13 cellular contexts compared by ENCODE assay signal in the genomic region with DNA sequence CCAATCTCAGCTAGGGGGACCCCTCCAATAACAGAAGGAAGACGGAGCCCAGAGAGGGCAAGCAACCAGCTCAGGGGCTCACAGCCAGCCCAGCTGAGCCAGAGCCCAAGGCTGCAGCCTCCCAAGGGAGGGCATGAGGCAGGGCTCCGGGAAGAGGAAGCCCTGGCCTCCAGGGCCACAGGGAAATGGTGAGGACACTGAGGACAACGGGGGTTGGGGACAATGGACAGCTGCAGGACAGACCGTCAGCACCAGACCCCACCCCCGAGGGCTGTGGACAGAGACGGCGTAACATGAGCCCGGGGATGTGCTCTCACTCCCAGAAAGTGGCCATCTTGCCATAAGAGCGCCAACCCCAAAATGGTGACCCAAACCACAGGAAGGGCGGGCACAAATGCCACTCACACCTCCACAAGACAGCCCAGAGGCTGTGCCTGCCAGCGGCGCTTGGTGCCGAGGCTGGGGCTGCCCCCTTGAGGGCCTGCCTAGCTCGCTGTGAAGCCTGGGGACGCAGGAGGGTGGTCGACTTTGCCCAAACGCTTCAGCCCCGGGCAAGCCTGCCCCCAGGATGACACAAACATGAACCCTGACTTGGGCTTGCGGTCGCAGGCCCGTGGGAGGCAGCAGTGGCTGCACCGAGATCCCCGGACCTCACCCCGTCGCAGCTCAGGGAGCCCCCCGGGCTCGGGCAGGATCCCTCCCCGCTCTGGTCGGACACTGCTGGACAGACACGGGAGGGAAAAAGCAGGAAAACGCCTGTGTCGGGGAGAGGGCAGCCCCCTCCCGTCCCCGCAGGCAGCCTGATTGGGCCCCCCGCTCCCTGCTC. TPM values are rescaled to one million over a fixed set of nuclear protein-coding genes. Genes with fewer than 3 reads are reported as not detected.
DNase-seq lines count a peak whose midpoint lies in the region; ATAC-seq and TF ChIP-seq lines count a peak whose summit lies in the region.
"Had no signal": no experiment of that assay in that cellular context is flagged by ENCODE, and none has a peak within 500 bp of the region (broad histone marks: within the 10 kb centered on the region; RNA-seq: fewer than 3 reads in every experiment).

No MANE protein-coding gene starts in this region.

- TF ChIP-seq CTCF in left ventricle myocardium inferior (IDR thresholded peaks at IDR 0.05; ENCODE audit: borderline replicate concordance) = no peak
- no peak for TF ChIP-seq CTCF in coronary artery (IDR thresholded peaks at IDR 0.05)
- no peak for TF ChIP-seq CTCF in vagina (IDR thresholded peaks at IDR 0.05)

- H3K36me3 ChIP-seq in left ventricle myocardium inferior (no peaks in the 10 kb centered on the region), vagina (no peaks in the 10 kb centered on the region)
- H3K36me3 ChIP-seq: ascending aorta had no signal

- ATAC-seq in esophagus mucosa = no peak

- intact Hi-C loops in left ventricle myocardium inferior (cut with micrococcal nuclease) = no loop called here
- intact Hi-C loops in cardiac septum (cut with DNase I) = no loop called here
- intact Hi-C loops in vagina (cut with DNase I) = no loop called here

- DNase-seq in left ventricle myocardium inferior (no peak), cardiac septum (ENCODE audit: low spot score) (no peak), coronary artery (ENCODE audit: low spot score) (no peak), myocyte (ENCODE audit: low read depth) (peak; percentile 46), vagina (ENCODE audit: extremely low spot score in 2 of 2) (no peak), UCSD-AML1 (lab: John Stamatoyannopoulos, UW; ENCODE audit: unreplicated experiment) (no peak), activated gamma-delta T cell (lab: John Stamatoyannopoulos, UW) (no peak)
- DNase-seq: AML-193, NCI-H446 had no signal

- TF ChIP-seq POLR2A in vagina (IDR thresholded peaks at IDR 0.05) = no peak

- no peaks in the 10 kb centered on the region for H3K9me3 ChIP-seq in left ventricle myocardium inferior (replicated peaks)
- no peaks in the 10 kb centered on the region for H3K9me3 ChIP-seq in vagina
- H3K9me3 ChIP-seq: ascending aorta had no signal

- H3K27me3 ChIP-seq in left ventricle myocardium inferior (ENCODE audit: low read depth) (peaks cover 39% of the 10 kb centered on the region), vagina (no peaks in the 10 kb centered on the region)

- H3K4me3 ChIP-seq in left ventricle myocardium inferior = peak overlapping the region; percentile 54
- H3K4me3 ChIP-seq in coronary artery = peak overlapping the region; percentile 57
- peak overlapping the region; percentile 10 to 21 for H3K4me3 ChIP-seq in vagina
- H3K4me3 ChIP-seq: SK-N-MC had no signal

- no peak overlapping the region for H3K27ac ChIP-seq in left ventricle myocardium inferior (replicated peaks)
- H3K27ac ChIP-seq in coronary artery = no peak overlapping the region
- no peak overlapping the region for H3K27ac ChIP-seq in vagina
- H3K27ac ChIP-seq: ascending aorta, KMS-11, SK-N-MC had no signal

- H3K4me1 ChIP-seq in left ventricle myocardium inferior (peaks cover 15% of the 10 kb centered on the region), vagina (peaks cover 8% of the 10 kb centered on the region)

RNA-seq across cellular contexts. Expression of a gene that starts 10.5 kb away (rescaled TPM):
- total RNA-seq in left ventricle myocardium inferior (0.19 TPM), cardiac septum (not detected), myocyte (1.0 and 5.3 TPM in 2 replicates), vagina (0.74 TPM), esophagus mucosa (4.8 TPM)
- polyA plus RNA-seq in myocyte (2012) = 0.32 TPM
- total RNA-seq: ascending aorta had no signal

RNA-seq across cellular contexts. Expression of a gene that starts 19.8 kb away (rescaled TPM):
- total RNA-seq in left ventricle myocardium inferior = not detected
- total RNA-seq in cardiac septum = not detected
- total RNA-seq in myocyte = not detected in 2 replicates
- polyA plus RNA-seq in myocyte (2012) = not detected
- not detected for total RNA-seq in vagina
- not detected for total RNA-seq in esophagus mucosa
- total RNA-seq: ascending aorta had no signal
